8 cellular contexts compared by ENCODE assay signal in genomic region chr7:45756757-45757156, GRCh38.
DNase-seq lines count a peak whose midpoint lies in the region; ATAC-seq, FAIRE-seq and TF ChIP-seq lines count a peak whose summit lies in the region.
"Not testable (repeated sequence)": the region's sequence is repeated elsewhere in the genome, so short reads cannot be mapped to it uniquely, and the experiment has no call there.

No MANE protein-coding gene starts in this region.

- FAIRE-seq in bronchial epithelial cell (lab: Jason Lieb, UNC): not testable (repeated sequence)

- H3K36me3 Mint-ChIP-seq in memory B cell: not testable (repeated sequence)

- H3K9ac ChIP-seq in MM.1S (ENCODE audit: low read length); SU-DHL-6 (ENCODE audit: low read length); smooth muscle cell (ENCODE audit: low read depth): not testable (repeated sequence)

- H3F3A ChIP-seq in MM.1S (ENCODE audit: insufficient read depth, low read length); SU-DHL-6 (ENCODE audit: insufficient read depth); smooth muscle cell (ENCODE audit: low read depth): not testable (repeated sequence)

- H3K9me3 ChIP-seq in MM.1S (replicated peaks; ENCODE audit: insufficient read depth, low read length); SU-DHL-6 (ENCODE audit: insufficient read depth, low read length); smooth muscle cell (replicated peaks; ENCODE audit: low read depth): not testable (repeated sequence)

- H3K4me3 Mint-ChIP-seq in memory B cell: peak overlapping the region; percentile 3

- not testable (repeated sequence) for H3K79me2 ChIP-seq in MM.1S (ENCODE audit: low read length); SU-DHL-6 (ENCODE audit: insufficient read depth, low read length); smooth muscle cell (ENCODE audit: low read depth)

- H3K27me3 Mint-ChIP-seq in memory B cell: not testable (repeated sequence)

- H3K4me1 ChIP-seq in MM.1S (ENCODE audit: low read length); smooth muscle cell (ENCODE audit: low read depth): not testable (repeated sequence)

- not testable (repeated sequence) for H2AFZ ChIP-seq in MM.1S (ENCODE audit: low read length); SU-DHL-6 (ENCODE audit: low read depth, low read length, severe bottlenecking); smooth muscle cell (ENCODE audit: low read depth)

- H3K9me2 ChIP-seq in MM.1S (replicated peaks; ENCODE audit: insufficient read depth, low read length); SU-DHL-6 (replicated peaks; ENCODE audit: insufficient read depth, low read length): not testable (repeated sequence)

- H3K4me1 Mint-ChIP-seq in memory B cell: peaks cover 14% of the 10 kb centered on the region

- ATAC-seq in memory B cell (ENCODE audit: low read depth): peak; percentile 38

- 92% methylated on average over 2 of the region's 2 CpGs for WGBS in smooth muscle cell (ENCODE audit: low lambda C conversion rate)

- H4K20me1 ChIP-seq in MM.1S (ENCODE audit: insufficient read depth, low read length); SU-DHL-6 (ENCODE audit: low read depth, low read length); smooth muscle cell (ENCODE audit: low read depth): not testable (repeated sequence)

- H3K27ac ChIP-seq in MM.1S (ENCODE audit: low read length); SU-DHL-6 (ENCODE audit: low read depth, low read length); smooth muscle cell (ENCODE audit: low read depth): not testable (repeated sequence)

- H3K4me2 ChIP-seq in MM.1S (ENCODE audit: low read depth, low read length); SU-DHL-6 (ENCODE audit: low read depth, low read length, poor library complexity, severe bottlenecking); smooth muscle cell: not testable (repeated sequence)

- not testable (repeated sequence) for H3K9me3 Mint-ChIP-seq in memory B cell

- not testable (repeated sequence) for H3K27me3 ChIP-seq in MM.1S (replicated peaks; ENCODE audit: insufficient read depth, low read length); SU-DHL-6 (ENCODE audit: low read length); bronchial epithelial cell (ENCODE audit: control insufficient read depth, insufficient read depth, low read length); smooth muscle cell (ENCODE audit: low read depth)

- TF ChIP-seq CTCF in AG09319 (IDR thresholded peaks at IDR 0.05; ENCODE audit: low read depth, low read length) (peak; percentile 18), MM.1S (IDR thresholded peaks at IDR 0.05; ENCODE audit: low read length) (peak; percentile 30), SU-DHL-6 (IDR thresholded peaks at IDR 0.05; ENCODE audit: insufficient read depth, low read length, poor library complexity, severe bottlenecking) (peak; percentile 23), fibroblast of mammary gland (conservative IDR thresholded peaks at IDR 0.05; ENCODE audit: control insufficient read depth, insufficient read depth, low read depth, low read length) (peak; percentile 36), smooth muscle cell (IDR thresholded peaks at IDR 0.05; ENCODE audit: borderline replicate concordance, insufficient read depth, poor library complexity, severe bottlenecking) (peak; percentile 25)
- not testable (repeated sequence) for TF ChIP-seq CTCF in bronchial epithelial cell (IDR thresholded peaks at IDR 0.05; ENCODE audit: insufficient read depth, low read length, severe bottlenecking)

- not testable (repeated sequence) for H3K36me3 ChIP-seq in MM.1S (replicated peaks; ENCODE audit: insufficient read depth, low read length); SU-DHL-6 (ENCODE audit: low read length); bronchial epithelial cell (ENCODE audit: control insufficient read depth, insufficient read depth, low read length); smooth muscle cell (ENCODE audit: low read depth)

- H3K27ac Mint-ChIP-seq in memory B cell: peak overlapping the region; percentile 67

- not testable (repeated sequence) for DNase-seq in AG09319 (ENCODE audit: extremely low read depth, low read depth); fibroblast of mammary gland (ENCODE audit: low read depth); smooth muscle cell (lab: John Stamatoyannopoulos, UW; ENCODE audit: unreplicated experiment)
- DNase-seq in EH (ENCODE audit: low read depth): peak; percentile 9
- DNase-seq in MM.1S: peak; percentile 21
- DNase-seq in bronchial epithelial cell (ENCODE audit: low read depth): peak; percentile 0
- DNase-seq in memory B cell (ENCODE audit: low spot score in 2 of 2): peak in 1 of 2 donors; percentile 29

- not testable (repeated sequence) for H3K4me3 ChIP-seq in MM.1S (ENCODE audit: low read length); SU-DHL-6 (ENCODE audit: insufficient read depth, low read length, poor library complexity, severe bottlenecking); bronchial epithelial cell (ENCODE audit: low read depth, low read length); fibroblast of mammary gland (ENCODE audit: control insufficient read depth, low read depth, low read length); smooth muscle cell
